In genomic region chr7:728602-729001, GRCh38 we compare ENCODE assay signal across 13 cellular contexts. TPM values are rescaled to one million over a fixed set of nuclear protein-coding genes. Genes with fewer than 3 reads are reported as not detected.
A peak's percentile ranks its signal among the peaks of the same experiment; 100 is the strongest.
DNase-seq lines count a peak whose midpoint lies in the region; ATAC-seq, FAIRE-seq and TF ChIP-seq lines count a peak whose summit lies in the region.
"Had no signal": no experiment of that assay in that cellular context is flagged by ENCODE, and none has a peak within 500 bp of the region (broad histone marks: within the 10 kb centered on the region; RNA-seq: fewer than 3 reads in every experiment).

No MANE protein-coding gene starts in this region.

- TSS peak; percentile 57 for BruUV-seq in GM12878 (replicated peaks; lab: Mats Ljungman, UMichigan)

- H3K4me1 Mint-ChIP-seq in HFFc6 (ENCODE audit: low read depth) (peaks cover 31% of the 10 kb centered on the region), nephron progenitor cell (peaks cover 26% of the 10 kb centered on the region)

- peak overlapping the region; percentile 79 to 98 (median 87) for H3K4me2 ChIP-seq in BLaER1 treated with 17β-estradiol and CSF1 and Interleukin-3, amounts not matched to agents 10 nM and 100 nM
- H3K4me2 ChIP-seq in GM12878 (ENCODE audit: control insufficient read depth, insufficient read depth), result peak overlapping the region; percentile 87

- H3K27me3 Mint-ChIP-seq in HFFc6 (ENCODE audit: insufficient read depth), result no peaks in the 10 kb centered on the region; the same call in 1 of the 2 replicates
- H3K27me3 Mint-ChIP-seq in nephron progenitor cell (ENCODE audit: low read depth, poor library complexity), result peaks cover 3% of the 10 kb centered on the region

- SMC1A ChIA-PET in GM12878 (lab: Charles Lee; ENCODE audit: uncharacterized antibody, unreplicated experiment), result no interaction called here

- no peak overlapping the region for H3K27ac ChIP-seq in BLaER1 treated with 17β-estradiol and CSF1 and Interleukin-3, amounts not matched to agents 10 nM and 100 nM
- no peak overlapping the region; the same call in 1 of the 2 replicates for H3K27ac ChIP-seq in GM12878 (ENCODE audit: control insufficient read depth, insufficient read depth)
- H3K27ac ChIP-seq: SK-N-MC, vagina had no signal

- intact Hi-C loops in GM12878 (cut with micrococcal nuclease; ENCODE audit: unreplicated experiment), result no loop called here

- CTCF ChIA-PET in GM12878 (lab: Yijun Ruan, JAX), result no interaction called here

- TF ChIP-seq EP300 in GM12878 (IDR thresholded peaks at IDR 0.05; ENCODE audit: borderline replicate concordance in 1 of 2, control insufficient read depth in 1 of 2, low read depth in 2 of 2, low read length in 2 of 2), result no peak

- peaks cover 0 to 58% (median 23%) of the 10 kb centered on the region in 11 experiments; a peak in 18 of 22 replicates for H4K20me1 ChIP-seq in BLaER1 treated with 17β-estradiol and CSF1 and Interleukin-3, amounts not matched to agents 10 nM and 100 nM
- no peaks in the 10 kb centered on the region for H4K20me1 ChIP-seq in GM12878 (ENCODE audit: control insufficient read depth, insufficient read depth)

- peaks cover 24% of the 10 kb centered on the region for H3K36me3 Mint-ChIP-seq in HFFc6 (ENCODE audit: low read depth)
- peaks cover 45% of the 10 kb centered on the region for H3K36me3 Mint-ChIP-seq in nephron progenitor cell (ENCODE audit: low read depth)

- peaks cover 26% of the 10 kb centered on the region for H3K79me2 ChIP-seq in GM12878 (ENCODE audit: control insufficient read depth, insufficient read depth, low read length)

- H3K9me3 Mint-ChIP-seq in HFFc6 (peaks cover 20% of the 10 kb centered on the region), nephron progenitor cell (peaks cover 26% of the 10 kb centered on the region)

- 97% methylated on average over 9 of the region's 9 CpGs for WGBS in GM12878 (ENCODE audit: insufficient coverage, insufficient replicate concordance, low lambda C conversion rate, missing lambda C conversion rate)

- peaks cover 5 to 34% (median 25%) of the 10 kb centered on the region in 11 experiments for H3K9me3 ChIP-seq in BLaER1 treated with 17β-estradiol and CSF1 and Interleukin-3, amounts not matched to agents 10 nM and 100 nM (replicated peaks in 1 of 11)
- peaks cover 2% of the 10 kb centered on the region; the same call in 2 of the 3 replicates for H3K9me3 ChIP-seq in GM12878 (replicated peaks; ENCODE audit: control insufficient read depth, insufficient read depth, low read length)
- H3K9me3 ChIP-seq: pancreas, vagina had no signal

- RAD21 ChIA-PET in GM12878 (lab: Charles Lee; ENCODE audit: unreplicated experiment), result interaction anchor here (1.0 to 1.5 kb wide), 3 partner anchors 124 to 407 kb away, joined by 3 to 4 read pairs (median 3); partner anchors contain the start of gene GET4

- peaks cover 24 to 36% (median 32%) of the 10 kb centered on the region in 10 experiments for H3K4me1 ChIP-seq in BLaER1 treated with 17β-estradiol and CSF1 and Interleukin-3, amounts not matched to agents 10 nM and 100 nM
- H3K4me1 ChIP-seq in GM12878 (ENCODE audit: control insufficient read depth, insufficient read depth, low read length), result peaks cover 14% of the 10 kb centered on the region

- H2AFZ ChIP-seq in GM12878 (ENCODE audit: control insufficient read depth, low read depth, low read length), result no peak overlapping the region

- no peaks in the 10 kb centered on the region for H3K27me3 ChIP-seq in BLaER1 treated with 17β-estradiol and CSF1 and Interleukin-3, amounts not matched to agents 10 nM and 100 nM
- no peaks in the 10 kb centered on the region for H3K27me3 ChIP-seq in GM12878 (replicated peaks in 1 of 2; ENCODE audit: control insufficient read depth in 2 of 2, insufficient read depth in 2 of 2, low read length in 1 of 2)
- H3K27me3 ChIP-seq: pancreas, vagina had no signal

- FAIRE-seq in GM12878 (lab: Jason Lieb, UNC), result no peak
- FAIRE-seq: pancreas had no signal

- no peak for TF ChIP-seq RAD21 in GM12878 (IDR thresholded peaks at IDR 0.05; ENCODE audit: insufficient read depth, low read depth, low read length)

- peaks cover 42 to 61% (median 55%) of the 10 kb centered on the region in 11 experiments for H3K36me3 ChIP-seq in BLaER1 treated with 17β-estradiol and CSF1 and Interleukin-3, amounts not matched to agents 10 nM and 100 nM
- H3K36me3 ChIP-seq in GM12878 (ENCODE audit: control insufficient read depth in 2 of 2, insufficient read depth in 2 of 2, low read length in 1 of 2), result no peaks in the 10 kb centered on the region; a peak in 2 of 4 replicates
- H3K36me3 ChIP-seq: pancreas had no signal

- H3K4me3 Mint-ChIP-seq in HFFc6 (peak overlapping the region; percentile 87; the same call in 1 of the 2 replicates), nephron progenitor cell (peak overlapping the region; percentile 89)

- H3K4me3 ChIP-seq in BLaER1 treated with 17β-estradiol and CSF1 and Interleukin-3, amounts not matched to agents 10 nM and 100 nM, result peak overlapping the region in 8 of 10 experiments; percentile 49 to 100 (median 96); a peak in 7 of 20 replicates
- peak overlapping the region; percentile 68; the same call in 1 of the 2 replicates for H3K4me3 ChIP-seq in GM12878

- TF ChIP-seq POLR2A in GM12878 (IDR thresholded peaks at IDR 0.05; ENCODE audit: low read depth, low read length), result no peak

- TF ChIP-seq CTCF in HFFc6 (IDR thresholded peaks at IDR 0.05) (no peak), GM12878 (IDR thresholded peaks at IDR 0.05 in 2 of 3, conservative IDR thresholded peaks at IDR 0.05 in 1 of 3; ENCODE audit: control insufficient read depth in 2 of 3, extremely low read depth in 1 of 3, insufficient read depth in 1 of 3, low read depth in 3 of 3, low read length in 3 of 3) (no peak), nephron progenitor cell (IDR thresholded peaks at IDR 0.05) (no peak)

- no peak for ATAC-seq in GM12878
- ATAC-seq in GM21825 (IDR thresholded peaks at IDR 0.05; ENCODE audit: unreplicated experiment), result no peak
- ATAC-seq: pancreas had no signal

- in situ Hi-C loops in GM12878 (cut with MboI), result no loop called here

- H3K27ac Mint-ChIP-seq in HFFc6, result no peak overlapping the region
- no peak overlapping the region for H3K27ac Mint-ChIP-seq in nephron progenitor cell

- DNase-seq in HFFc6 (no peak), GM12878 (ENCODE audit: low read depth, low spot score) (no peak), nephron progenitor cell (no peak), NCI-H1436 (lab: John Stamatoyannopoulos, UW) (no peak), NCI-H2029 (lab: John Stamatoyannopoulos, UW) (no peak)
- DNase-seq in NK-92 treated with Interleukin-12 subunit alpha and Interleukin-12 subunit beta, amount 100 ng/mL, for 24 hours (lab: John Stamatoyannopoulos, UW), result no peak
- DNase-seq: GF-D8, NCI-H345 had no signal

- POLR2A ChIA-PET in GM12878 (lab: Charles Lee), result no interaction called here

- peak overlapping the region in 8 of 11 experiments; percentile 38 to 93 (median 68); a peak in 12 of 22 replicates for H3K9ac ChIP-seq in BLaER1 treated with 17β-estradiol and CSF1 and Interleukin-3, amounts not matched to agents 10 nM and 100 nM
- H3K9ac ChIP-seq in GM12878 (ENCODE audit: control insufficient read depth, insufficient read depth, low read length), result no peak overlapping the region

TF ChIP-seq in GM12878, 131 proteins besides CTCF, POLR2A, EP300 and RAD21 (continues in another document):
- no peak for TF ChIP-seq RAD51 (IDR thresholded peaks at IDR 0.05)

RNA-seq across cellular contexts. Expression of gene PRKAR1B, which starts 1.5 kb away (rescaled TPM):
- total RNA-seq in HFFc6 (2021; fragmentation: NEBNext Ultra II Directional; extraction: Animal tissue kit (Norgen Biotek cat#: 25700)), result 10 to 100 TPM; 15.5 to 22.7 (median 17.1) TPM
- total RNA-seq in GM12878 (2013; cell fraction: nucleolus; rRNA removed), result 13.5 and 21.0 TPM in 2 replicates
- total RNA-seq in GM12878 (2014; rRNA removed), result 22.2 and 22.3 TPM in 2 replicates
- 11.4 and 15.5 TPM in 2 replicates for total RNA-seq in GM12878 (2014; rRNA removed; fragmentation: Illumina TruSeq; extraction: Trizol)
- total RNA-seq in GM12878 (2021), result 31.8 and 41.2 TPM in 2 replicates
- 4.8 TPM for polyA plus RNA-seq in GM12878 (2011; ENCODE audit: low read depth)
- polyA plus RNA-seq in GM12878 (2011; rRNA removed), result 11.9 and 16.3 TPM in 2 replicates
- polyA plus RNA-seq in GM12878 (2011; cell fraction: cytosol; rRNA removed), result 21.8 and 29.6 TPM in 2 replicates
- polyA plus RNA-seq in GM12878 (2011; cell fraction: nucleus; rRNA removed), result 14.7 and 22.0 TPM in 2 replicates
- polyA plus RNA-seq in GM12878 (2012), result 16.4 and 19.8 TPM in 2 replicates
- 4.1 and 11.6 TPM in 2 replicates for polyA plus RNA-seq in GM12878 (2014; fragmentation: Illumina TruSeq; extraction: Trizol)
- polyA plus RNA-seq in GM12878 (2014; fragmentation: Nextera tagmentation; extraction: Ambion mirVana), result 1 to 10 TPM; 1.4 to 3.9 TPM
- 29.1 and 30.9 TPM in 2 replicates for polyA plus RNA-seq in GM12878 (2014; rRNA removed)
- 10 to 100 TPM; 44.9 to 45.6 TPM for polyA plus RNA-seq in GM12878 (2016; fragmentation: Nextera tagmentation; extraction: Ambion mirVana)
- 31.2 and 36.1 TPM in 2 replicates for polyA minus RNA-seq in GM12878 (2011; rRNA and poly(A)+ RNA removed)
- polyA minus RNA-seq in GM12878 (2011; cell fraction: cytosol; rRNA and poly(A)+ RNA removed), result 9.5 and 15.7 TPM in 2 replicates
- polyA minus RNA-seq in GM12878 (2011; cell fraction: nucleus; rRNA and poly(A)+ RNA removed), result 8.7 and 24.2 TPM in 2 replicates

RNA-seq across cellular contexts. Expression of gene DNAAF5, which starts 2.1 kb away (rescaled TPM):
- total RNA-seq in HFFc6 (2021; fragmentation: NEBNext Ultra II Directional; extraction: Animal tissue kit (Norgen Biotek cat#: 25700)), result 10 to 100 TPM; 25.4 to 33.0 (median 27.5) TPM
- total RNA-seq in GM12878 (2013; cell fraction: nucleolus; rRNA removed), result 37.2 and 37.4 TPM in 2 replicates
- total RNA-seq in GM12878 (2014; rRNA removed), result 28.3 and 30.0 TPM in 2 replicates
- 7.0 and 7.5 TPM in 2 replicates for total RNA-seq in GM12878 (2014; rRNA removed; fragmentation: Illumina TruSeq; extraction: Trizol)
- 35.6 and 38.3 TPM in 2 replicates for total RNA-seq in GM12878 (2021)
- 10.0 TPM for polyA plus RNA-seq in GM12878 (2011; ENCODE audit: low read depth)
- polyA plus RNA-seq in GM12878 (2011; rRNA removed), result 5.0 and 10.6 TPM in 2 replicates
- polyA plus RNA-seq in GM12878 (2011; cell fraction: cytosol; rRNA removed), result 18.5 and 20.1 TPM in 2 replicates
- polyA plus RNA-seq in GM12878 (2011; cell fraction: nucleus; rRNA removed), result 33.6 and 49.8 TPM in 2 replicates
- polyA plus RNA-seq in GM12878 (2012), result 13.9 and 20.0 TPM in 2 replicates
- polyA plus RNA-seq in GM12878 (2014; fragmentation: Illumina TruSeq; extraction: Trizol), result 7.2 and 10.1 TPM in 2 replicates
- polyA plus RNA-seq in GM12878 (2014; fragmentation: Nextera tagmentation; extraction: Ambion mirVana), result 1 to 10 TPM; 1.8 to 5.3 TPM
- polyA plus RNA-seq in GM12878 (2014; rRNA removed), result 21.0 and 28.7 TPM in 2 replicates
- polyA plus RNA-seq in GM12878 (2016; fragmentation: Nextera tagmentation; extraction: Ambion mirVana), result 1 to 10 TPM; 6.9 to 8.2 TPM
- polyA minus RNA-seq in GM12878 (2011; rRNA and poly(A)+ RNA removed), result 13.0 and 28.4 TPM in 2 replicates
- polyA minus RNA-seq in GM12878 (2011; cell fraction: cytosol; rRNA and poly(A)+ RNA removed), result 23.8 and 24.5 TPM in 2 replicates
- polyA minus RNA-seq in GM12878 (2011; cell fraction: nucleus; rRNA and poly(A)+ RNA removed), result 10.9 and 18.8 TPM in 2 replicates
